ENCODE assay signal across 14 cellular contexts in genomic region chr21:38996355-38996754, GRCh38.
DNase-seq lines count a peak whose midpoint lies in the region; ATAC-seq and TF ChIP-seq lines count a peak whose summit lies in the region.
"Had no signal": no experiment of that assay in that cellular context is flagged by ENCODE, and none has a peak within 500 bp of the region (broad histone marks: within the 10 kb centered on the region; RNA-seq: fewer than 3 reads in every experiment).

No MANE protein-coding gene starts in this region.

- POLR2A ChIA-PET in HEK293 (lab: Yijun Ruan, JAX) = no interaction called here

- intact Hi-C loops in left ventricle myocardium inferior (cut with micrococcal nuclease) (no loop called here), left cardiac atrium (cut with DNase I) (loop anchor here in 1 of 2 donors (5.0 kb wide), 1 partner anchor 174 kb away; no protein-coding TSS in a partner anchor)

- CTCF ChIA-PET in HEK293 (lab: Yijun Ruan, JAX) = interaction anchor here (1.0 kb wide), 1 partner anchor 100 kb away, joined by 3 read pairs; no protein-coding TSS in a partner anchor

- H3K4me3 ChIP-seq in left ventricle myocardium inferior (no peak overlapping the region), HEK293 (ENCODE audit: low read depth, low read length) (no peak overlapping the region)
- H3K4me3 ChIP-seq: GM23248 had no signal

- H3K9me3 ChIP-seq in left ventricle myocardium inferior (replicated peaks) = no peaks in the 10 kb centered on the region
- H3K9me3 ChIP-seq in HEK293 (ENCODE audit: control insufficient read depth, insufficient read depth, low read depth, low read length) = no peaks in the 10 kb centered on the region
- H3K9me3 ChIP-seq: Caco-2 had no signal

- H3K27ac ChIP-seq in left ventricle myocardium inferior (replicated peaks) = peak overlapping the region; percentile 88
- H3K27ac ChIP-seq in HEK293 (ENCODE audit: extremely low read depth, low read depth, low read length) = no peak overlapping the region
- H3K27ac ChIP-seq: C4-2B, GM23248 had no signal

- H3K4me3 Mint-ChIP-seq in nephron = no peak overlapping the region
- no peak overlapping the region for H3K4me3 Mint-ChIP-seq in stimulated activated effector memory CD8-positive, alpha-beta T cell treated with anti-CD3 and anti-CD28 coated beads, Interleukin-12 subunit alpha, Interleukin-12 subunit beta, amount 100 ng/mL, for 72 hours
- H3K4me3 Mint-ChIP-seq: B cell; CD4-positive, alpha-beta T cell; HFFc6 had no signal

- no peaks in the 10 kb centered on the region for H3K36me3 Mint-ChIP-seq in nephron (ENCODE audit: low read depth)
- H3K36me3 Mint-ChIP-seq in stimulated activated effector memory CD8-positive, alpha-beta T cell treated with anti-CD3 and anti-CD28 coated beads, Interleukin-12 subunit alpha, Interleukin-12 subunit beta, amount 100 ng/mL, for 72 hours = no peaks in the 10 kb centered on the region

- TF ChIP-seq CTCF in left ventricle myocardium inferior (IDR thresholded peaks at IDR 0.05; ENCODE audit: borderline replicate concordance) (no peak), HEK293 (tag by site-specific recombination; IDR thresholded peaks at IDR 0.05) (no peak), nephron (IDR thresholded peaks at IDR 0.05; ENCODE audit: unreplicated experiment in 3 of 3) (no peak)

- H3K27me3 ChIP-seq in left ventricle myocardium inferior (ENCODE audit: low read depth) = no peaks in the 10 kb centered on the region

- no peak for DNase-seq in left ventricle myocardium inferior
- DNase-seq in left cardiac atrium = no peak
- DNase-seq in stimulated activated effector memory CD8-positive, alpha-beta T cell treated with anti-CD3 and anti-CD28 coated beads, Interleukin-12 subunit alpha, Interleukin-12 subunit beta, amount 100 ng/mL, for 72 hours (ENCODE audit: low spot score in 2 of 2) = no peak
- DNase-seq: CD4-positive, alpha-beta T cell; GM23248; HCEC 1CT; HFFc6 had no signal

- H3K36me3 ChIP-seq in left ventricle myocardium inferior = no peaks in the 10 kb centered on the region
- no peaks in the 10 kb centered on the region for H3K36me3 ChIP-seq in HEK293 (ENCODE audit: control insufficient read depth in 2 of 2, insufficient read depth in 1 of 2, low read length in 2 of 2)

- ATAC-seq in left cardiac atrium = no peak
- ATAC-seq in stimulated activated effector memory CD8-positive, alpha-beta T cell treated with anti-CD3 and anti-CD28 coated beads, Interleukin-12 subunit alpha, Interleukin-12 subunit beta, amount 100 ng/mL, for 72 hours = no peak
- no peak for ATAC-seq in GM19395 (IDR thresholded peaks at IDR 0.05; ENCODE audit: unreplicated experiment)
- ATAC-seq: HepG2 had no signal

- H3K27me3 Mint-ChIP-seq in nephron (ENCODE audit: low read depth) = peaks cover 7% of the 10 kb centered on the region
- H3K27me3 Mint-ChIP-seq: CD4-positive, alpha-beta T cell had no signal

- peaks cover 83% of the 10 kb centered on the region for H3K4me1 ChIP-seq in left ventricle myocardium inferior
- 0 out of 2 replicates have a peak, but pooled peaks cover 2% of the 10 kb centered on the region for H3K4me1 ChIP-seq in HEK293 (ENCODE audit: control insufficient read depth, insufficient read depth, low read length)
- H3K4me1 ChIP-seq: Caco-2 had no signal

- peaks cover 60% of the 10 kb centered on the region for H3K4me1 Mint-ChIP-seq in nephron
- H3K4me1 Mint-ChIP-seq in stimulated activated effector memory CD8-positive, alpha-beta T cell treated with anti-CD3 and anti-CD28 coated beads, Interleukin-12 subunit alpha, Interleukin-12 subunit beta, amount 100 ng/mL, for 72 hours = peaks cover 16% of the 10 kb centered on the region

- H3K27ac Mint-ChIP-seq in nephron = peak overlapping the region in 2 of 3 experiments; percentile 25 to 85
- no peak overlapping the region for H3K27ac Mint-ChIP-seq in stimulated activated effector memory CD8-positive, alpha-beta T cell treated with anti-CD3 and anti-CD28 coated beads, Interleukin-12 subunit alpha, Interleukin-12 subunit beta, amount 100 ng/mL, for 72 hours
- H3K27ac Mint-ChIP-seq: B cell; CD4-positive, alpha-beta T cell; HFFc6 had no signal

- no peaks in the 10 kb centered on the region for H3K9me3 Mint-ChIP-seq in nephron
- no peaks in the 10 kb centered on the region for H3K9me3 Mint-ChIP-seq in stimulated activated effector memory CD8-positive, alpha-beta T cell treated with anti-CD3 and anti-CD28 coated beads, Interleukin-12 subunit alpha, Interleukin-12 subunit beta, amount 100 ng/mL, for 72 hours
- H3K9me3 Mint-ChIP-seq: CD4-positive, alpha-beta T cell; HFFc6 had no signal

TF ChIP-seq in HEK293, 187 proteins besides CTCF, POLR2A, EP300 and RAD21 (continues in another document):
- TF ChIP-seq SCRT2 (tag by site-specific recombination; IDR thresholded peaks at IDR 0.05) = peak; percentile 96
- TF ChIP-seq, protein P1, sequence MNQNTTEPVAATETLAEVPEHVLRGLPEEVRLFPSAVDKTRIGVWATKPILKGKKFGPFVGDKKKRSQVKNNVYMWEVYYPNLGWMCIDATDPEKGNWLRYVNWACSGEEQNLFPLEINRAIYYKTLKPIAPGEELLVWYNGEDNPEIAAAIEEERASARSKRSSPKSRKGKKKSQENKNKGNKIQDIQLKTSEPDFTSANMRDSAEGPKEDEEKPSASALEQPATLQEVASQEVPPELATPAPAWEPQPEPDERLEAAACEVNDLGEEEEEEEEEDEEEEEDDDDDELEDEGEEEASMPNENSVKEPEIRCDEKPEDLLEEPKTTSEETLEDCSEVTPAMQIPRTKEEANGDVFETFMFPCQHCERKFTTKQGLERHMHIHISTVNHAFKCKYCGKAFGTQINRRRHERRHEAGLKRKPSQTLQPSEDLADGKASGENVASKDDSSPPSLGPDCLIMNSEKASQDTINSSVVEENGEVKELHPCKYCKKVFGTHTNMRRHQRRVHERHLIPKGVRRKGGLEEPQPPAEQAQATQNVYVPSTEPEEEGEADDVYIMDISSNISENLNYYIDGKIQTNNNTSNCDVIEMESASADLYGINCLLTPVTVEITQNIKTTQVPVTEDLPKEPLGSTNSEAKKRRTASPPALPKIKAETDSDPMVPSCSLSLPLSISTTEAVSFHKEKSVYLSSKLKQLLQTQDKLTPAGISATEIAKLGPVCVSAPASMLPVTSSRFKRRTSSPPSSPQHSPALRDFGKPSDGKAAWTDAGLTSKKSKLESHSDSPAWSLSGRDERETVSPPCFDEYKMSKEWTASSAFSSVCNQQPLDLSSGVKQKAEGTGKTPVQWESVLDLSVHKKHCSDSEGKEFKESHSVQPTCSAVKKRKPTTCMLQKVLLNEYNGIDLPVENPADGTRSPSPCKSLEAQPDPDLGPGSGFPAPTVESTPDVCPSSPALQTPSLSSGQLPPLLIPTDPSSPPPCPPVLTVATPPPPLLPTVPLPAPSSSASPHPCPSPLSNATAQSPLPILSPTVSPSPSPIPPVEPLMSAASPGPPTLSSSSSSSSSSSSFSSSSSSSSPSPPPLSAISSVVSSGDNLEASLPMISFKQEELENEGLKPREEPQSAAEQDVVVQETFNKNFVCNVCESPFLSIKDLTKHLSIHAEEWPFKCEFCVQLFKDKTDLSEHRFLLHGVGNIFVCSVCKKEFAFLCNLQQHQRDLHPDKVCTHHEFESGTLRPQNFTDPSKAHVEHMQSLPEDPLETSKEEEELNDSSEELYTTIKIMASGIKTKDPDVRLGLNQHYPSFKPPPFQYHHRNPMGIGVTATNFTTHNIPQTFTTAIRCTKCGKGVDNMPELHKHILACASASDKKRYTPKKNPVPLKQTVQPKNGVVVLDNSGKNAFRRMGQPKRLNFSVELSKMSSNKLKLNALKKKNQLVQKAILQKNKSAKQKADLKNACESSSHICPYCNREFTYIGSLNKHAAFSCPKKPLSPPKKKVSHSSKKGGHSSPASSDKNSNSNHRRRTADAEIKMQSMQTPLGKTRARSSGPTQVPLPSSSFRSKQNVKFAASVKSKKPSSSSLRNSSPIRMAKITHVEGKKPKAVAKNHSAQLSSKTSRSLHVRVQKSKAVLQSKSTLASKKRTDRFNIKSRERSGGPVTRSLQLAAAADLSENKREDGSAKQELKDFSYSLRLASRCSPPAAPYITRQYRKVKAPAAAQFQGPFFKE (tag by site-specific recombination; IDR thresholded peaks at IDR 0.05; ENCODE audit: borderline replicate concordance) = no peak
- TF ChIP-seq ZBTB11 (tag by site-specific recombination; conservative IDR thresholded peaks at IDR 0.05; ENCODE audit: low read depth) = no peak
- TF ChIP-seq ZNF324 (tag by site-specific recombination; IDR thresholded peaks at IDR 0.05) = no peak
- 0 out of 2 replicates have a peak, but pooled peaks have one; percentile 57 for TF ChIP-seq ZSCAN4 (tag by site-specific recombination; IDR thresholded peaks at IDR 0.05)
- TF ChIP-seq ZBTB1 (tag by site-specific recombination; IDR thresholded peaks at IDR 0.05) = no peak
